Comparison of ENCODE assay signal across 8 cellular contexts in the genomic region with DNA sequence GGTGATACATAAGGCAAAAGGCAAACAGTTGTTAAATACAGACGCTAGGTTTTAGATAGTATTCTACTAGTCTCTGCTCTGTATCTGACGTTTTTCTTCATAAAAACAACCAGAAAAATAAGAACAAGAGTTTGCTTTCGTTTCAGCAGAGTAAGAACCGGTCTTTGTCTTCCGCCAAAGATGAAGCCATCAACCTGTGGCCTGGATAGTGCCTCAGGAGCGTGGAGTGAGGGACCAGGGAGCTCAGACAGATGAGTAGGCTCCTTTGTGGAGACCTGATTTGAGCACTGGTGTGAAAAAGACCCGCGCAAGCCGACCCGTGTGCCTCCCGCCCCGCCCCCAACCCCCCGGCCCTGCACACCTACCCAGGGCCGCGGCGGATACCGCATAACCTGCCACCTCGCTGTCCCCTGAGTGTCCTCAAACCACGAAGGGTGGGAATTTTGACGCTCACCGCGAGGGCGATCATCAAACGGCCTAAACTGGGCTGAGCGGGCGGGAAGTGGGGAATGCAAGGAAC. TPM values are rescaled to one million over a fixed set of nuclear protein-coding genes. Genes with fewer than 3 reads are reported as not detected.
A peak's percentile ranks its signal among the peaks of the same experiment; 100 is the strongest.
DNase-seq lines count a peak whose midpoint lies in the region; TF ChIP-seq lines count a peak whose summit lies in the region.

No MANE protein-coding gene starts in this region.

- peaks cover 15% of the 10 kb centered on the region for H3K4me1 Mint-ChIP-seq in activated CD4-positive, alpha-beta memory T cell treated with anti-CD3 and anti-CD28 coated beads, Interleukin-2, amount 10 ng/mL, durations not matched to agents 7 days and 5 days

- CTCF ChIA-PET in activated CD4-positive, alpha-beta memory T cell treated with anti-CD3 and anti-CD28 coated beads, Interleukin-2, amount 10 ng/mL, durations not matched to agents 7 days and 5 days (lab: Charles Lee): interaction anchor here (1.0 kb wide), 1 partner anchor 50 kb away, joined by 3 read pairs; no protein-coding TSS in a partner anchor

- H3K27me3 ChIP-seq in right atrium auricular region (no peaks in the 10 kb centered on the region), smooth muscle cell (ENCODE audit: low read depth) (no peaks in the 10 kb centered on the region)

- H3K27me3 Mint-ChIP-seq in activated CD4-positive, alpha-beta memory T cell treated with anti-CD3 and anti-CD28 coated beads, Interleukin-2, amount 10 ng/mL, durations not matched to agents 7 days and 5 days: peaks cover 16% of the 10 kb centered on the region

- H3K4me3 ChIP-seq in right atrium auricular region (peak overlapping the region; percentile 52 to 66), smooth muscle cell (peak overlapping the region; percentile 76)

- DNase-seq in NCI-H82 (lab: John Stamatoyannopoulos, UW): peak; percentile 44
- DNase-seq in NCI-H82 treated with DMSO at 0.1 percent for 48 hours (lab: John Stamatoyannopoulos, UW; ENCODE audit: unreplicated experiment): no peak
- DNase-seq in activated CD4-positive, alpha-beta memory T cell treated with anti-CD3 and anti-CD28 coated beads, Interleukin-2, amount 10 ng/mL, durations not matched to agents 7 days and 5 days: no peak
- no peak for DNase-seq in right atrium auricular region (ENCODE audit: low spot score)
- no peak for DNase-seq in smooth muscle cell (lab: John Stamatoyannopoulos, UW; ENCODE audit: unreplicated experiment)
- DNase-seq in inferior parietal cortex (ENCODE audit: extremely low spot score): no peak
- no peak for DNase-seq in NOMO-1 treated with dmso at 0.1 percent for 144 hours (lab: John Stamatoyannopoulos, UW; ENCODE audit: unreplicated experiment)
- no peak for DNase-seq in amniotic stem cell (lab: John Stamatoyannopoulos, UW)

- H3K27ac Mint-ChIP-seq in activated CD4-positive, alpha-beta memory T cell treated with anti-CD3 and anti-CD28 coated beads, Interleukin-2, amount 10 ng/mL, durations not matched to agents 7 days and 5 days: no peak overlapping the region

- no peaks in the 10 kb centered on the region for H3K36me3 Mint-ChIP-seq in activated CD4-positive, alpha-beta memory T cell treated with anti-CD3 and anti-CD28 coated beads, Interleukin-2, amount 10 ng/mL, durations not matched to agents 7 days and 5 days (ENCODE audit: low read depth)

- H3K27ac ChIP-seq in right atrium auricular region (peak overlapping the region; percentile 37 to 46), smooth muscle cell (ENCODE audit: low read depth) (peak overlapping the region; percentile 90)

- WGBS in smooth muscle cell (ENCODE audit: low lambda C conversion rate): 19% methylated on average over 26 of the region's 26 CpGs

- H3K9ac ChIP-seq in smooth muscle cell (ENCODE audit: low read depth): peak overlapping the region; percentile 75

- peaks cover 51% of the 10 kb centered on the region for H3K79me2 ChIP-seq in smooth muscle cell (ENCODE audit: low read depth)

- TF ChIP-seq CTCF in right atrium auricular region (IDR thresholded peaks at IDR 0.05) (no peak), smooth muscle cell (IDR thresholded peaks at IDR 0.05; ENCODE audit: borderline replicate concordance, insufficient read depth, poor library complexity, severe bottlenecking) (no peak)

- H3K36me3 ChIP-seq in right atrium auricular region (no peaks in the 10 kb centered on the region), smooth muscle cell (ENCODE audit: low read depth) (no peaks in the 10 kb centered on the region)

- peak overlapping the region; percentile 40 for H2AFZ ChIP-seq in smooth muscle cell (ENCODE audit: low read depth)

- H3K4me2 ChIP-seq in smooth muscle cell: peak overlapping the region; percentile 99

- H3K4me1 ChIP-seq in right atrium auricular region (peaks cover 0 to 12% of the 10 kb centered on the region in 2 donors), smooth muscle cell (ENCODE audit: low read depth) (peaks cover 12% of the 10 kb centered on the region)

- no peaks in the 10 kb centered on the region for H3K9me3 Mint-ChIP-seq in activated CD4-positive, alpha-beta memory T cell treated with anti-CD3 and anti-CD28 coated beads, Interleukin-2, amount 10 ng/mL, durations not matched to agents 7 days and 5 days

- peaks cover 29% of the 10 kb centered on the region for H3F3A ChIP-seq in smooth muscle cell (ENCODE audit: low read depth)

- H4K20me1 ChIP-seq in smooth muscle cell (ENCODE audit: low read depth): peaks cover 33% of the 10 kb centered on the region

- H3K9me3 ChIP-seq in right atrium auricular region (no peaks in the 10 kb centered on the region), smooth muscle cell (replicated peaks; ENCODE audit: low read depth) (no peaks in the 10 kb centered on the region)

- POLR2A ChIA-PET in activated CD4-positive, alpha-beta memory T cell treated with anti-CD3 and anti-CD28 coated beads, Interleukin-2, amount 10 ng/mL, durations not matched to agents 7 days and 5 days (lab: Charles Lee): no interaction called here

- peak overlapping the region; percentile 44 for H3K4me3 Mint-ChIP-seq in activated CD4-positive, alpha-beta memory T cell treated with anti-CD3 and anti-CD28 coated beads, Interleukin-2, amount 10 ng/mL, durations not matched to agents 7 days and 5 days

RNA-seq across cellular contexts. Expression of a gene that starts 1.0 kb away (rescaled TPM):
- 10 to 100 TPM; 11.4 to 12.9 TPM for total RNA-seq in activated CD4-positive, alpha-beta memory T cell treated with anti-CD3 and anti-CD28 coated beads, Interleukin-2, amount 10 ng/mL, durations not matched to agents 7 days and 5 days
- total RNA-seq in right atrium auricular region (100 to 1,000 TPM; 319 to 484 TPM), smooth muscle cell (213 and 253 TPM in 2 replicates)
- polyA plus RNA-seq in smooth muscle cell: 152 and 157 TPM in 2 replicates

Comparison
In these comparisons a context has a peak if more than half of its experiments do, and no peak if none do; other contexts are left out.
1. RNA of a gene that starts 1.0 kb away (total RNA-seq): 319 to 484 TPM in right atrium auricular region and 213 to 253 TPM in smooth muscle cell; 11.4 to 12.9 TPM in activated CD4-positive, alpha-beta memory T cell treated with anti-CD3 and anti-CD28 coated beads, Interleukin-2, amount 10 ng/mL, durations not matched to agents 7 days and 5 days; every median in the first group is over 10 times any median in the second.